In genomic region chr17:15185625-15185991, GRCh38 we compare ENCODE assay signal across 13 cellular contexts.
DNase-seq lines count a peak whose midpoint lies in the region; ATAC-seq and TF ChIP-seq lines count a peak whose summit lies in the region.
"Had no signal": no experiment of that assay in that cellular context is flagged by ENCODE, and none has a peak within 500 bp of the region (broad histone marks: within the 10 kb centered on the region; RNA-seq: fewer than 3 reads in every experiment).

No MANE protein-coding gene starts in this region.

- CTCF ChIA-PET in naive thymus-derived CD4-positive, alpha-beta T cell (lab: Charles Lee) = no interaction called here

- H3K9me3 Mint-ChIP-seq in naive thymus-derived CD4-positive, alpha-beta T cell = peaks cover 0 to 5% (median 0%) of the 10 kb centered on the region in 11 donors

- no peak overlapping the region for H3K27ac ChIP-seq in naive thymus-derived CD4-positive, alpha-beta T cell (ENCODE audit: low read depth, low read length)

- no peak for TF ChIP-seq CTCF in fibroblast of mammary gland (conservative IDR thresholded peaks at IDR 0.05; ENCODE audit: control insufficient read depth, insufficient read depth, low read depth, low read length)

- H3K36me3 ChIP-seq in naive thymus-derived CD4-positive, alpha-beta T cell (ENCODE audit: control insufficient read depth in 2 of 3, insufficient read depth in 3 of 3, low read length in 3 of 3) = no peaks in the 10 kb centered on the region

- H3K4me1 ChIP-seq in naive thymus-derived CD4-positive, alpha-beta T cell (ENCODE audit: control insufficient read depth in 2 of 2, insufficient read depth in 2 of 2, low read length in 2 of 2) = no peaks in the 10 kb centered on the region

- no peak overlapping the region for H3K4me3 Mint-ChIP-seq in naive thymus-derived CD4-positive, alpha-beta T cell
- H3K4me3 Mint-ChIP-seq: activated CD8-positive, alpha-beta T cell treated with anti-CD3 and anti-CD28 coated beads, Interleukin-2, amount 10 ng/mL, durations not matched to agents 7 days and 5 days had no signal

- no peaks in the 10 kb centered on the region for H3K36me3 Mint-ChIP-seq in naive thymus-derived CD4-positive, alpha-beta T cell

- H3K27me3 Mint-ChIP-seq in naive thymus-derived CD4-positive, alpha-beta T cell = peaks cover 2 to 30% (median 21%) of the 10 kb centered on the region in 5 donors

- no peak for ATAC-seq in naive thymus-derived CD4-positive, alpha-beta T cell
- ATAC-seq: activated CD8-positive, alpha-beta T cell treated with anti-CD3 and anti-CD28 coated beads, Interleukin-2, amount 10 ng/mL, durations not matched to agents 7 days and 5 days; SK-N-SH treated with all-trans-retinoic acid at 6 μM for 48 hours had no signal

- in situ Hi-C loops in KBM-7 (cut with MboI; ENCODE audit: low pct_unique_long_range_greater_than_20kb, low sequenced_read_pairs) = no loop called here

- H3K4me3 ChIP-seq in fibroblast of mammary gland (ENCODE audit: control insufficient read depth, low read depth, low read length) = no peak overlapping the region
- H3K4me3 ChIP-seq in naive thymus-derived CD4-positive, alpha-beta T cell (ENCODE audit: low read length) = no peak overlapping the region

- intact Hi-C loops in naive thymus-derived CD4-positive, alpha-beta T cell (cut with micrococcal nuclease) = no loop called here

- H3K9me3 ChIP-seq in naive thymus-derived CD4-positive, alpha-beta T cell (ENCODE audit: control insufficient read depth in 2 of 3, low read length in 3 of 3) = no peaks in the 10 kb centered on the region

- H3K27me3 ChIP-seq in naive thymus-derived CD4-positive, alpha-beta T cell (ENCODE audit: control insufficient read depth in 2 of 2, insufficient read depth in 2 of 2, low read length in 2 of 2) = no peaks in the 10 kb centered on the region

- POLR2A ChIA-PET in naive thymus-derived CD4-positive, alpha-beta T cell (lab: Charles Lee) = no interaction called here

- H3K4me1 Mint-ChIP-seq in naive thymus-derived CD4-positive, alpha-beta T cell = no peaks in the 10 kb centered on the region

- no peak overlapping the region for H3K27ac Mint-ChIP-seq in naive thymus-derived CD4-positive, alpha-beta T cell
- H3K27ac Mint-ChIP-seq: activated CD8-positive, alpha-beta T cell treated with anti-CD3 and anti-CD28 coated beads, Interleukin-2, amount 10 ng/mL, durations not matched to agents 7 days and 5 days; progenitor cell of endocrine pancreas had no signal

- DNase-seq in CD1c-positive myeloid dendritic cell (ENCODE audit: extremely low spot score) (peak; percentile 4), NCI-H82 treated with DMSO at 0.1 percent for 48 hours (lab: John Stamatoyannopoulos, UW; ENCODE audit: unreplicated experiment) (peak; percentile 22), fibroblast of mammary gland (ENCODE audit: low read depth) (peak; percentile 86), non-pigmented ciliary epithelial cell (ENCODE audit: low read depth) (peak; percentile 37), NCI-H774 (lab: John Stamatoyannopoulos, UW) (no peak), nucleus accumbens (lab: John Stamatoyannopoulos, UW) (no peak), KBM-7 (no peak)
- no peak for DNase-seq in naive thymus-derived CD4-positive, alpha-beta T cell
- DNase-seq: activated CD8-positive, alpha-beta T cell treated with anti-CD3 and anti-CD28 coated beads, Interleukin-2, amount 10 ng/mL, durations not matched to agents 7 days and 5 days; Calu3; NCI-H2081 treated with DMSO at 0.1 percent for 48 hours had no signal

Comparison
In these comparisons a context has a peak if more than half of its experiments do, and no peak if none do; other contexts are left out.
1. DNase-seq: peak in CD1c-positive myeloid dendritic cell (single experiment), NCI-H82 treated with DMSO at 0.1 percent for 48 hours (single experiment), fibroblast of mammary gland (single experiment) and non-pigmented ciliary epithelial cell (single experiment); none in naive thymus-derived CD4-positive, alpha-beta T cell (0 of 9), NCI-H774 (single experiment), nucleus accumbens (0 of 56) and KBM-7 (single experiment).